ENCODE assay signal across 23 cellular contexts in the genomic region with DNA sequence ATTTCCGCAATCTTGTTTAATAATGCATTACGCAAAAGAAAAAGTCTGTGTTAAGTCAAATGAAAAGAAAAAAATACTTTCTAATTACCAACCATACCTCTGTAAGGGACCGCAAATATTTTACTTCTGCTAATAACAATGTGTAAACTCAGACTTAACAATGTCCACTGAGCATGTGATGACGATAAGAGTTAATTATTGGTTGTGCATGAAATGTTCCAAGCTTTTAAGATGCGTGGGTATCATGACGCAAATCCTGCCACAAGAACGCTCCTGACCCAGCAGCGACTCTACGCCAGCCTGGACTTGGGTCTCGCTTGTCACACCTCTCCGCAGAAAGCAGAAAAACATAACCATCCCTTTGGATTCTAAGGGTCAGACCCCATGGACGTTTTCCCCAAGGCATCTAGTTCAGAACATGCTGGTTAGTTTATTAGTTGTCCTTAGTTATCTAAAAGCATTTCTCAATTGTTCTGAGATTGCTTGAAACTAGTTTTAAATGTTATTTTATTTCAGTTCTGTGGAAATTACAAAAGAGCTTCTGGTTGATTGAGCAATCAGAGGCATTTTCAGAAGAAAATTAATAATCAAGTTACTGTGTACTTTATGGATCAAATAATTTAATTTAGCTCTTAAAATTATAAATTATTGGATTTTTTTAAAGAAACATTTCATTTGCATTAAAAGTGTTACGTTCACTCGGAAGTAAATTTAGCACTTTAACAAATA.
DNase-seq lines count a peak whose midpoint lies in the region; ATAC-seq, FAIRE-seq and TF ChIP-seq lines count a peak whose summit lies in the region.
"Had no signal": no experiment of that assay in that cellular context is flagged by ENCODE, and none has a peak within 500 bp of the region (broad histone marks: within the 10 kb centered on the region; RNA-seq: fewer than 3 reads in every experiment).

No MANE protein-coding gene starts in this region.

- TF ChIP-seq EP300 in H1 (IDR thresholded peaks at IDR 0.05; ENCODE audit: borderline replicate concordance in 1 of 2, low read depth in 2 of 2, low read length in 2 of 2): no peak

- POLR2A ChIA-PET in H1 (lab: Charles Lee; ENCODE audit: partially characterized antibody): interaction anchor here (0.9 kb wide), 1 partner anchor 9 kb away, joined by 3 read pairs; no protein-coding TSS in a partner anchor

- no peak overlapping the region for H3K14ac ChIP-seq in H1 (ENCODE audit: insufficient read length)

- ATAC-seq in stimulated activated effector memory CD8-positive, alpha-beta T cell treated with anti-CD3 and anti-CD28 coated beads, Interleukin-12 subunit alpha, Interleukin-12 subunit beta, amount 100 ng/mL, for 72 hours: no peak
- ATAC-seq in HG03565 (IDR thresholded peaks at IDR 0.05; ENCODE audit: unreplicated experiment): no peak
- ATAC-seq: GM23338 had no signal

- H3K4me3 ChIP-seq in ACC112 (ENCODE audit: low read depth, low read length) (no peak overlapping the region), H1 (ENCODE audit: extremely low read depth in 1 of 4, insufficient read depth in 2 of 4, low read depth in 3 of 4, low read length in 4 of 4) (no peak overlapping the region), small intestine (ENCODE audit: low read depth in 1 of 2, low read length in 2 of 2) (no peak overlapping the region)
- H3K4me3 ChIP-seq: GM23338, PC-9, SJSA1 had no signal

- H2AFZ ChIP-seq in ACC112 (ENCODE audit: low read length, unreplicated experiment) (no peak overlapping the region), H1 (ENCODE audit: low read length) (no peak overlapping the region)
- H2AFZ ChIP-seq: GM23338, PC-9 had no signal

- no peak overlapping the region for H3K4me2 ChIP-seq in H1 (ENCODE audit: insufficient read depth in 1 of 2, low read depth in 2 of 2, low read length in 2 of 2)
- H3K4me2 ChIP-seq: GM23338, PC-9 had no signal

- H2BK120ac ChIP-seq in H1 (replicated peaks; ENCODE audit: low read depth, low read length): no peak overlapping the region

- no peaks in the 10 kb centered on the region for H3K79me2 ChIP-seq in ACC112 (ENCODE audit: control insufficient read depth, insufficient read depth, low read length, unreplicated experiment)
- H3K79me2 ChIP-seq in H1 (ENCODE audit: control insufficient read depth in 1 of 2, insufficient read depth in 2 of 2, low read length in 2 of 2): no peaks in the 10 kb centered on the region

- H3K18ac ChIP-seq in H1 (ENCODE audit: extremely low read depth, low read length): no peak overlapping the region

- H3K36me3 Mint-ChIP-seq in stimulated activated effector memory CD8-positive, alpha-beta T cell treated with anti-CD3 and anti-CD28 coated beads, Interleukin-12 subunit alpha, Interleukin-12 subunit beta, amount 100 ng/mL, for 72 hours: no peaks in the 10 kb centered on the region

- FAIRE-seq in H1 (lab: Jason Lieb, UNC): no peak
- FAIRE-seq in small intestine (lab: Jason Lieb, UNC): no peak
- FAIRE-seq: GM19239 had no signal

- H2BK5ac ChIP-seq in H1 (ENCODE audit: low read depth, low read length): no peak overlapping the region

- no peaks in the 10 kb centered on the region for H3K23me2 ChIP-seq in H1 (ENCODE audit: low read depth, low read length)

- WGBS in H1 (ENCODE audit: extremely low coverage in 1 of 2, insufficient coverage in 1 of 2, insufficient read length in 1 of 2, insufficient replicate concordance in 2 of 2, low coverage in 1 of 2, low lambda C conversion rate in 2 of 2, missing lambda C conversion rate in 1 of 2), 2 experiments: 92% methylated on average over 14 of the region's 14 CpGs; no CpG with 5 or more reads in 1 of the 2 experiments
- WGBS in small intestine, 3 donors: 85 to 89% (median 89%) methylated on average over 14 of the region's 14 CpGs

- DNase-seq in NCI-H69 (lab: John Stamatoyannopoulos, UW) (peak; percentile 82), H1 (ENCODE audit: low read depth in 1 of 2, low spot score in 2 of 2) (no peak), iris pigment epithelial cell (ENCODE audit: low read depth) (peak; percentile 42), NCI-H1417 (lab: John Stamatoyannopoulos, UW) (no peak), small intestine (no peak)
- DNase-seq in stimulated activated effector memory CD8-positive, alpha-beta T cell treated with anti-CD3 and anti-CD28 coated beads, Interleukin-12 subunit alpha, Interleukin-12 subunit beta, amount 100 ng/mL, for 72 hours (ENCODE audit: low spot score in 2 of 2): no peak
- DNase-seq: BE2C, DMS153, DND-41, KBM-7, NCI-H1105 treated with DMSO at 0.1 percent for 48 hours, NCI-H2029, NCI-H446, NCI-H526, PC-9, Right ventricle myocardium superior, RPMI8226 had no signal

- no peaks in the 10 kb centered on the region for H4K20me1 ChIP-seq in H1 (replicated peaks in 1 of 2; ENCODE audit: control insufficient read depth in 1 of 2, insufficient read depth in 2 of 2, low read length in 2 of 2)

- H3K27ac ChIP-seq in ACC112 (ENCODE audit: low read depth, low read length) (0 out of 2 replicates have a peak overlapping the region, but pooled peaks have one; percentile 4), H1 (ENCODE audit: low read depth, low read length) (no peak overlapping the region), small intestine (ENCODE audit: low read depth in 1 of 2, low read length in 1 of 2) (no peak overlapping the region)
- H3K27ac ChIP-seq: 22Rv1, PC-9, SJSA1 had no signal

- H4K8ac ChIP-seq in H1 (ENCODE audit: extremely low read depth, insufficient read depth, low read length): no peak overlapping the region

- no peak overlapping the region for H4K91ac ChIP-seq in H1 (replicated peaks; ENCODE audit: insufficient read length, low read length)

- no peaks in the 10 kb centered on the region for H3K4me1 Mint-ChIP-seq in stimulated activated effector memory CD8-positive, alpha-beta T cell treated with anti-CD3 and anti-CD28 coated beads, Interleukin-12 subunit alpha, Interleukin-12 subunit beta, amount 100 ng/mL, for 72 hours

- H2BK12ac ChIP-seq in H1 (ENCODE audit: low read depth, low read length): no peak overlapping the region

- no peak for TF ChIP-seq CTCF in H1 (IDR thresholded peaks at IDR 0.05; ENCODE audit: control extremely low read depth in 1 of 3, insufficient read depth in 1 of 3, low read depth in 1 of 3, low read length in 3 of 3)

- H2BK20ac ChIP-seq in H1 (ENCODE audit: low read length): no peak overlapping the region

- H2BK15ac ChIP-seq in H1 (ENCODE audit: low read length): no peak overlapping the region

- no peak for TF ChIP-seq POLR2A in H1 (IDR thresholded peaks at IDR 0.05; ENCODE audit: control extremely low read depth in 1 of 2, low read depth in 2 of 2, low read length in 2 of 2)

- CTCF ChIA-PET in H1 (lab: Charles Lee; ENCODE audit: partially characterized antibody): interaction anchor here (0.5 to 0.8 kb wide), 2 partner anchors 142 to 302 kb away, joined by 3 read pairs; no protein-coding TSS in a partner anchor

- H3K9me3 ChIP-seq in H1 (ENCODE audit: insufficient read depth in 2 of 2, low read depth in 1 of 2, low read length in 1 of 2) (no peaks in the 10 kb centered on the region), small intestine (ENCODE audit: control insufficient read depth, low read depth) (no peaks in the 10 kb centered on the region)
- H3K9me3 ChIP-seq: SJSA1 had no signal

- no peak overlapping the region for H4K5ac ChIP-seq in H1 (ENCODE audit: insufficient read length, low read depth, low read length)

- no peaks in the 10 kb centered on the region for H3K79me1 ChIP-seq in H1 (ENCODE audit: low read depth, low read length)

- H3K56ac ChIP-seq in H1 (replicated peaks; ENCODE audit: insufficient read length, low read depth, low read length): no peak overlapping the region

- H3K9me3 Mint-ChIP-seq in stimulated activated effector memory CD8-positive, alpha-beta T cell treated with anti-CD3 and anti-CD28 coated beads, Interleukin-12 subunit alpha, Interleukin-12 subunit beta, amount 100 ng/mL, for 72 hours: peaks cover 13% of the 10 kb centered on the region

- TF ChIP-seq RAD21 in H1 (IDR thresholded peaks at IDR 0.05 in 1 of 2, conservative IDR thresholded peaks at IDR 0.05 in 1 of 2; ENCODE audit: low read depth in 2 of 2, low read length in 2 of 2): no peak

- no peaks in the 10 kb centered on the region for H3K27me3 ChIP-seq in ACC112 (ENCODE audit: insufficient read depth, low read length)
- no peaks in the 10 kb centered on the region for H3K27me3 ChIP-seq in H1 (replicated peaks in 1 of 4; ENCODE audit: control insufficient read depth in 3 of 4, extremely low read depth in 1 of 4, insufficient read depth in 3 of 4, low read length in 3 of 4)
- H3K27me3 ChIP-seq in small intestine (ENCODE audit: control insufficient read depth in 2 of 2, insufficient read depth in 2 of 2, low read length in 2 of 2): no peaks in the 10 kb centered on the region
- H3K27me3 ChIP-seq: BE2C, SJSA1 had no signal

- no peak overlapping the region for H3K4me3 Mint-ChIP-seq in stimulated activated effector memory CD8-positive, alpha-beta T cell treated with anti-CD3 and anti-CD28 coated beads, Interleukin-12 subunit alpha, Interleukin-12 subunit beta, amount 100 ng/mL, for 72 hours
- H3K4me3 Mint-ChIP-seq: GM23338 had no signal

- no peak overlapping the region for H3K23ac ChIP-seq in H1 (ENCODE audit: insufficient read length)

- no peak overlapping the region for H3K9ac ChIP-seq in H1 (replicated peaks in 1 of 4; ENCODE audit: extremely low read depth in 1 of 4, low read depth in 3 of 4, low read length in 3 of 4)

- no peaks in the 10 kb centered on the region for H3K36me3 ChIP-seq in ACC112 (ENCODE audit: insufficient read depth, low read length)
- H3K36me3 ChIP-seq in H1 (ENCODE audit: control insufficient read depth in 2 of 4, insufficient read depth in 4 of 4, low read length in 3 of 4): no peaks in the 10 kb centered on the region
- H3K36me3 ChIP-seq in small intestine (ENCODE audit: control insufficient read depth in 2 of 2, insufficient read depth in 2 of 2, low read length in 2 of 2): no peaks in the 10 kb centered on the region
- H3K36me3 ChIP-seq: BE2C, SJSA1 had no signal

- no peak overlapping the region for H3K4ac ChIP-seq in H1 (replicated peaks; ENCODE audit: insufficient read length, low read depth, low read length)

- no peak overlapping the region for H3K27ac Mint-ChIP-seq in stimulated activated effector memory CD8-positive, alpha-beta T cell treated with anti-CD3 and anti-CD28 coated beads, Interleukin-12 subunit alpha, Interleukin-12 subunit beta, amount 100 ng/mL, for 72 hours
- H3K27ac Mint-ChIP-seq: GM23338 had no signal

- H2AK5ac ChIP-seq in H1 (ENCODE audit: low read depth, low read length): no peak overlapping the region

- peaks cover 11% of the 10 kb centered on the region for H3K4me1 ChIP-seq in ACC112 (ENCODE audit: control insufficient read depth, insufficient read depth, low read length, unreplicated experiment)
- no peaks in the 10 kb centered on the region; a peak in 1 of 7 replicates for H3K4me1 ChIP-seq in H1 (replicated peaks in 1 of 4; ENCODE audit: control insufficient read depth in 3 of 4, insufficient read depth in 4 of 4, low read length in 3 of 4)
- H3K4me1 ChIP-seq in small intestine (ENCODE audit: control insufficient read depth in 2 of 2, insufficient read depth in 1 of 2, low read depth in 1 of 2, low read length in 1 of 2): no peaks in the 10 kb centered on the region
- H3K4me1 ChIP-seq: SJSA1 had no signal

TF ChIP-seq in H1, 55 proteins besides CTCF, POLR2A, EP300 and RAD21 (continues in another document):
- TF ChIP-seq NRF1 (IDR thresholded peaks at IDR 0.05; ENCODE audit: low read depth, low read length) (no peak), CEBPB (IDR thresholded peaks at IDR 0.05; ENCODE audit: low read depth, low read length) (peak; percentile 14; the same call in 1 of the 2 replicates)

Comparison
In these comparisons a context has a peak if more than half of its experiments do, and no peak if none do; other contexts are left out.
1. DNase-seq: peak in NCI-H69 (single experiment) and iris pigment epithelial cell (single experiment); none in H1 (0 of 2), stimulated activated effector memory CD8-positive, alpha-beta T cell treated with anti-CD3 and anti-CD28 coated beads, Interleukin-12 subunit alpha, Interleukin-12 subunit beta, amount 100 ng/mL, for 72 hours (0 of 2), NCI-H1417 (0 of 3) and small intestine (single experiment).